ENCODE assay signal across 33 cellular contexts in genomic region chr1:2506901-2507565, GRCh38. TPM values are rescaled to one million over a fixed set of nuclear protein-coding genes. Genes with fewer than 3 reads are reported as not detected.
DNase-seq lines count a peak whose midpoint lies in the region; ATAC-seq, FAIRE-seq and TF ChIP-seq lines count a peak whose summit lies in the region.
"Had no signal": no experiment of that assay in that cellular context is flagged by ENCODE, and none has a peak within 500 bp of the region (broad histone marks: within the 10 kb centered on the region; RNA-seq: fewer than 3 reads in every experiment).

No MANE protein-coding gene starts in this region.

- TF ChIP-seq POLR2A in HepG2 (IDR thresholded peaks at IDR 0.05; ENCODE audit: insufficient read depth in 1 of 2, low read depth in 2 of 2, low read length in 2 of 2): no peak

- BruUV-seq in HepG2 (replicated peaks; lab: Mats Ljungman, UMichigan): no TSS peak

- H3K9ac ChIP-seq in SK-N-SH (no peak overlapping the region), HepG2 (ENCODE audit: insufficient read depth, low read depth, low read length) (no peak overlapping the region)

- H3K27ac Mint-ChIP-seq in stimulated activated effector memory CD8-positive, alpha-beta T cell treated with anti-CD3 and anti-CD28 coated beads, Interleukin-12 subunit alpha, Interleukin-12 subunit beta, amount 100 ng/mL, for 72 hours: peak overlapping the region; percentile 45
- H3K27ac Mint-ChIP-seq: activated CD4-positive, alpha-beta memory T cell treated with anti-CD3 and anti-CD28 coated beads for 36 hours; activated naive CD4-positive, alpha-beta T cell treated with anti-CD3 and anti-CD28 coated beads for 36 hours; activated T-helper 1 cell treated with anti-CD3 and anti-CD28 coated beads, Interleukin-12 subunit alpha, Interleukin-12 subunit beta, Interleukin-2, Interleukin-4 antibody, amounts not matched to agents 30 ng/mL and 10 ng/mL and 1 ng/mL, durations not matched to agents 14 hours and 24 hours and 36 hours; brain; naive B cell had no signal

- H3K9me3 ChIP-seq in SK-N-SH: no peaks in the 10 kb centered on the region
- no peaks in the 10 kb centered on the region for H3K9me3 ChIP-seq in ectodermal cell (ENCODE audit: control insufficient read depth, low read length)
- no peaks in the 10 kb centered on the region for H3K9me3 ChIP-seq in HepG2 (ENCODE audit: low read length)
- H3K9me3 ChIP-seq: SJSA1, suprapubic skin had no signal

- TF ChIP-seq CTCF in SK-N-SH (IDR thresholded peaks at IDR 0.05) (no peak), HepG2 (CRISPR knock-in tag; IDR thresholded peaks at IDR 0.05) (no peak)

- H3K36me3 Mint-ChIP-seq in stimulated activated effector memory CD8-positive, alpha-beta T cell treated with anti-CD3 and anti-CD28 coated beads, Interleukin-12 subunit alpha, Interleukin-12 subunit beta, amount 100 ng/mL, for 72 hours: peaks cover 53% of the 10 kb centered on the region
- H3K36me3 Mint-ChIP-seq: IgD-negative memory B cell, naive B cell had no signal

- ATAC-seq in SK-N-SH treated with all-trans-retinoic acid at 6 μM for 48 hours: peak; percentile 3; the same call in 1 of the 3 replicates
- ATAC-seq in HepG2: peak; percentile 9
- ATAC-seq in stimulated activated effector memory CD8-positive, alpha-beta T cell treated with anti-CD3 and anti-CD28 coated beads, Interleukin-12 subunit alpha, Interleukin-12 subunit beta, amount 100 ng/mL, for 72 hours: no peak
- no peak for ATAC-seq in GM21515 (IDR thresholded peaks at IDR 0.05; ENCODE audit: unreplicated experiment)

- H2AFZ ChIP-seq in SK-N-SH (ENCODE audit: low read depth) (no peak overlapping the region), HepG2 (ENCODE audit: low read length) (no peak overlapping the region)

- no peaks in the 10 kb centered on the region for H3F3A ChIP-seq in SK-N-SH (replicated peaks; ENCODE audit: insufficient read depth)

- no peaks in the 10 kb centered on the region for H3K27me3 ChIP-seq in SK-N-SH (ENCODE audit: insufficient read depth)
- H3K27me3 ChIP-seq in ectodermal cell (ENCODE audit: control insufficient read depth, insufficient read depth, low read length, poor library complexity, severe bottlenecking): no peaks in the 10 kb centered on the region
- H3K27me3 ChIP-seq in HepG2 (ENCODE audit: control insufficient read depth in 1 of 2, insufficient read depth in 2 of 2, low read length in 2 of 2): peaks cover 12 to 32% of the 10 kb centered on the region in 2 experiments
- H3K27me3 ChIP-seq: SJSA1 had no signal

- H3K79me2 ChIP-seq in SK-N-SH (ENCODE audit: insufficient read depth): no peaks in the 10 kb centered on the region
- H3K79me2 ChIP-seq in HepG2 (ENCODE audit: insufficient read depth, low read length): no peaks in the 10 kb centered on the region

- TF ChIP-seq RAD21 in SK-N-SH (IDR thresholded peaks at IDR 0.05; ENCODE audit: low read length) (no peak), HepG2 (CRISPR knock-in tag; IDR thresholded peaks at IDR 0.05) (no peak)

- H3K9me2 ChIP-seq in SK-N-SH: no peaks in the 10 kb centered on the region

- H3K36me3 ChIP-seq in SK-N-SH (replicated peaks in 1 of 2; ENCODE audit: control insufficient read depth in 1 of 2, insufficient read depth in 2 of 2, low read length in 1 of 2) (peaks cover 0 to 39% of the 10 kb centered on the region in 2 experiments), ectodermal cell (ENCODE audit: control insufficient read depth, insufficient read depth, low read length) (peaks cover 25% of the 10 kb centered on the region), HepG2 (replicated peaks in 1 of 2; ENCODE audit: control insufficient read depth in 1 of 2, insufficient read depth in 2 of 2, low read length in 2 of 2) (peaks cover 10 to 27% of the 10 kb centered on the region in 2 experiments)

- POLR2A ChIA-PET in SK-N-SH (lab: Yijun Ruan, JAX) (interaction anchor here (0.6 to 1.3 kb wide), 6 partner anchors 13 to 41 kb away, joined by 3 to 5 read pairs (median 3); no protein-coding TSS in a partner anchor), HepG2 (lab: Yijun Ruan, JAX) (interaction anchor here (1.0 to 1.1 kb wide), 2 partner anchors 18 to 39 kb away, joined by 3 to 4 read pairs; no protein-coding TSS in a partner anchor)

- CTCF ChIA-PET in SK-N-SH (lab: Yijun Ruan, JAX): interaction anchor here (0.5 to 1.9 kb wide), 6 partner anchors 8 to 475 kb away, joined by 3 to 7 read pairs (median 3); no protein-coding TSS in a partner anchor
- CTCF ChIA-PET in HepG2 (lab: Yijun Ruan, JAX; ENCODE audit: low intra/inter-chr PET ratio, low total read pairs): no interaction called here

- no peaks in the 10 kb centered on the region for H3K9me3 Mint-ChIP-seq in stimulated activated effector memory CD8-positive, alpha-beta T cell treated with anti-CD3 and anti-CD28 coated beads, Interleukin-12 subunit alpha, Interleukin-12 subunit beta, amount 100 ng/mL, for 72 hours
- H3K9me3 Mint-ChIP-seq: activated CD4-positive, alpha-beta memory T cell treated with anti-CD3 and anti-CD28 coated beads for 36 hours; activated naive CD4-positive, alpha-beta T cell treated with anti-CD3 and anti-CD28 coated beads for 36 hours; activated T-helper 1 cell treated with anti-CD3 and anti-CD28 coated beads, Interleukin-12 subunit alpha, Interleukin-12 subunit beta, Interleukin-2, Interleukin-4 antibody, amounts not matched to agents 30 ng/mL and 10 ng/mL and 1 ng/mL, durations not matched to agents 14 hours and 24 hours and 36 hours; brain; IgD-negative memory B cell; naive B cell had no signal

- H4K20me1 ChIP-seq in SK-N-SH (ENCODE audit: insufficient read depth) (no peaks in the 10 kb centered on the region), HepG2 (ENCODE audit: insufficient read depth, low read length) (no peaks in the 10 kb centered on the region)

- WGBS in SK-N-SH (ENCODE audit: low lambda C conversion rate): 71% methylated on average over 3 of the region's 15 CpGs
- WGBS in ectodermal cell, 2 experiments: 77% methylated on average over 15 of the region's 15 CpGs
- 71% methylated on average over 13 of the region's 15 CpGs for WGBS in HepG2 (ENCODE audit: low lambda C conversion rate)

- TF ChIP-seq EP300 in SK-N-SH (IDR thresholded peaks at IDR 0.05; ENCODE audit: borderline replicate concordance in 1 of 2, low read depth in 1 of 2, low read length in 1 of 2) (no peak), HepG2 (IDR thresholded peaks at IDR 0.05; ENCODE audit: low read depth in 2 of 2, low read length in 2 of 2) (no peak), HepG2 (CRISPR knock-in tag; IDR thresholded peaks at IDR 0.05; ENCODE audit: borderline replicate concordance) (no peak)

- in situ Hi-C loops in HepG2 (cut with HindIII; ENCODE audit: extremely low pct_ligation_motif_present, low pct_unique_long_range_greater_than_20kb): loop anchor here (25.0 kb wide), 1 partner anchor 320 kb away; the partner anchor contains the start of gene FAAP20

- H3K4me1 ChIP-seq in SK-N-SH (ENCODE audit: control insufficient read depth in 1 of 2, insufficient read depth in 2 of 2, low read depth in 1 of 2, low read length in 1 of 2): no peaks in the 10 kb centered on the region; a peak in 1 of 4 replicates
- peaks cover 12% of the 10 kb centered on the region for H3K4me1 ChIP-seq in ectodermal cell (ENCODE audit: control insufficient read depth, insufficient read depth, low read length)
- peaks cover 1% of the 10 kb centered on the region; the same call in 1 of the 2 replicates for H3K4me1 ChIP-seq in HepG2 (ENCODE audit: insufficient read depth, low read length)
- H3K4me1 ChIP-seq: SJSA1 had no signal

- no peak overlapping the region for H3K4me3 Mint-ChIP-seq in stimulated activated effector memory CD8-positive, alpha-beta T cell treated with anti-CD3 and anti-CD28 coated beads, Interleukin-12 subunit alpha, Interleukin-12 subunit beta, amount 100 ng/mL, for 72 hours
- H3K4me3 Mint-ChIP-seq: activated CD4-positive, alpha-beta memory T cell treated with anti-CD3 and anti-CD28 coated beads for 36 hours; activated naive CD4-positive, alpha-beta T cell treated with anti-CD3 and anti-CD28 coated beads for 36 hours; activated T-helper 1 cell treated with anti-CD3 and anti-CD28 coated beads, Interleukin-12 subunit alpha, Interleukin-12 subunit beta, Interleukin-2, Interleukin-4 antibody, amounts not matched to agents 30 ng/mL and 10 ng/mL and 1 ng/mL, durations not matched to agents 14 hours and 24 hours and 36 hours; brain; IgD-negative memory B cell; naive B cell had no signal

- intact Hi-C loops in HepG2 (cut with micrococcal nuclease; ENCODE audit: unreplicated experiment): no loop called here

- H3K27ac ChIP-seq in SK-N-SH (ENCODE audit: low read depth in 2 of 2, low read length in 1 of 2) (no peak overlapping the region), ectodermal cell (ENCODE audit: insufficient read depth, low read depth, low read length, poor library complexity, severe bottlenecking) (peak overlapping the region; percentile 11), HepG2 (ENCODE audit: extremely low read length, insufficient read depth, low read length) (no peak overlapping the region)
- H3K27ac ChIP-seq: 22Rv1, SJSA1, suprapubic skin had no signal

- H3K4me2 ChIP-seq in SK-N-SH (no peak overlapping the region), HepG2 (ENCODE audit: low read depth, low read length) (no peak overlapping the region)

- H3K4me3 ChIP-seq in SK-N-SH (ENCODE audit: low read depth in 2 of 2, low read length in 1 of 2): no peak overlapping the region
- no peak overlapping the region for H3K4me3 ChIP-seq in ectodermal cell (ENCODE audit: insufficient read depth, low read depth, low read length)
- H3K4me3 ChIP-seq in HepG2 (replicated peaks in 1 of 3; ENCODE audit: insufficient read depth in 1 of 3, low read depth in 2 of 3, low read length in 3 of 3): no peak overlapping the region
- H3K4me3 ChIP-seq: SJSA1, suprapubic skin had no signal

- no peak for FAIRE-seq in HepG2 (lab: Jason Lieb, UNC)
- FAIRE-seq: TTC549 had no signal

- no peak for DNase-seq in SK-N-SH
- DNase-seq in HepG2 (ENCODE audit: low spot score): no peak
- DNase-seq in stimulated activated effector memory CD8-positive, alpha-beta T cell treated with anti-CD3 and anti-CD28 coated beads, Interleukin-12 subunit alpha, Interleukin-12 subunit beta, amount 100 ng/mL, for 72 hours (ENCODE audit: low spot score in 2 of 2): no peak
- no peak for DNase-seq in NCI-H226
- DNase-seq in NCI-H446 (lab: John Stamatoyannopoulos, UW): no peak
- DNase-seq: activated CD4-positive, alpha-beta memory T cell treated with anti-CD3 and anti-CD28 coated beads for 36 hours; activated CD4-positive, CD25-positive, alpha-beta regulatory T cell treated with anti-CD3 and anti-CD28 coated beads, Interleukin-2, amount 50 U/mL, for 72 hours; activated CD8-positive, alpha-beta memory T cell treated with anti-CD3 and anti-CD28 coated beads, Interleukin-2, amount 50 U/mL, for 4 hours; activated naive CD4-positive, alpha-beta T cell treated with anti-CD3 and anti-CD28 coated beads for 36 hours; Calu3; effector CD8-positive, alpha-beta T cell; head of caudate nucleus; naive B cell; NCI-H1092; NCI-H1694 treated with DMSO at 0.1 percent for 48 hours; NCI-H2171 treated with DMSO at 0.1 percent for 48 hours; NCI-H524 treated with DMSO at 0.1 percent for 48 hours; occipital lobe; stimulated activated CD4-positive, alpha-beta T cell treated with anti-CD3 and anti-CD28 coated beads, Interleukin-4, amount 100 ng/mL, for 1 hour had no signal

- no peaks in the 10 kb centered on the region for H3K4me1 Mint-ChIP-seq in stimulated activated effector memory CD8-positive, alpha-beta T cell treated with anti-CD3 and anti-CD28 coated beads, Interleukin-12 subunit alpha, Interleukin-12 subunit beta, amount 100 ng/mL, for 72 hours
- H3K4me1 Mint-ChIP-seq: brain, IgD-negative memory B cell had no signal

RNA-seq across cellular contexts. Expression of gene PANK4, which starts 19.4 kb away (rescaled TPM):
- polyA plus RNA-seq in SK-N-SH (2012; rRNA removed) (15.1 and 16.6 TPM in 2 replicates), HepG2 (2011; rRNA removed) (17.2 and 17.4 TPM in 2 replicates)
- polyA plus RNA-seq in SK-N-SH (2012; cell fraction: cytosol; rRNA removed): 5.9 and 8.7 TPM in 2 replicates
- polyA plus RNA-seq in SK-N-SH (2012; cell fraction: nucleus; rRNA removed): 64.1 and 71.4 TPM in 2 replicates
- 49.5 TPM for polyA plus RNA-seq in ectodermal cell (2013, experiment 1 of 4)
- polyA plus RNA-seq in ectodermal cell (2013, experiment 2 of 4): 37.4 TPM
- polyA plus RNA-seq in ectodermal cell (2013, experiment 3 of 4): 34.6 TPM
- polyA plus RNA-seq in ectodermal cell (2013, experiment 4 of 4): 35.3 TPM
- 9.2 and 19.3 TPM in 2 replicates for total RNA-seq in HepG2 (2016; rRNA removed; fragmentation: Illumina TruSeq; extraction: Trizol)
- 15.2 and 19.7 TPM in 2 replicates for total RNA-seq in HepG2 (2016; cell fraction: cytosol; rRNA removed; fragmentation: Illumina TruSeq; extraction: Trizol; ENCODE audit: low read depth)
- total RNA-seq in HepG2 (2016; cell fraction: insoluble cytoplasmic fraction; rRNA removed; fragmentation: Illumina TruSeq; extraction: Trizol): 9.5 and 17.6 TPM in 2 replicates
- 5.3 and 5.7 TPM in 2 replicates for total RNA-seq in HepG2 (2016; cell fraction: membrane; rRNA removed; fragmentation: Illumina TruSeq; extraction: Trizol)
- 19.2 TPM in 2 replicates for total RNA-seq in HepG2 (2016; cell fraction: nucleus; rRNA removed; fragmentation: Illumina TruSeq; extraction: Trizol)
- 7.9 and 10.5 TPM in 2 replicates for polyA plus RNA-seq in HepG2 (2011; cell fraction: cytosol; rRNA removed)
- polyA plus RNA-seq in HepG2 (2011; cell fraction: nucleus; rRNA removed): 84.3 and 91.7 TPM in 2 replicates
- polyA plus RNA-seq in HepG2 (2012): 11.1 and 12.3 TPM in 2 replicates
- 0.83 and 1.3 TPM in 2 replicates for polyA plus RNA-seq in HepG2 (2016; cell fraction: cytosol; fragmentation: Illumina TruSeq; extraction: Trizol; ENCODE audit: low read depth)
- polyA plus RNA-seq in HepG2 (2016; cell fraction: insoluble cytoplasmic fraction; fragmentation: Illumina TruSeq; extraction: Trizol; ENCODE audit: low read depth): 6.9 and 9.3 TPM in 2 replicates
- 1.5 and 2.2 TPM in 2 replicates for polyA plus RNA-seq in HepG2 (2016; cell fraction: membrane; fragmentation: Illumina TruSeq; extraction: Trizol; ENCODE audit: low read depth)
- 33.9 and 43.9 TPM in 2 replicates for polyA plus RNA-seq in HepG2 (2016; cell fraction: nucleus; fragmentation: Illumina TruSeq; extraction: Trizol; ENCODE audit: insufficient read depth, low read depth)
- 27.8 and 43.6 TPM in 2 replicates for polyA minus RNA-seq in HepG2 (2011; rRNA and poly(A)+ RNA removed; ENCODE audit: low replicate concordance)
- polyA minus RNA-seq in HepG2 (2011; cell fraction: cytosol; rRNA and poly(A)+ RNA removed): 14.8 and 18.2 TPM in 2 replicates
- 56.7 and 65.1 TPM in 2 replicates for polyA minus RNA-seq in HepG2 (2011; cell fraction: nucleus; rRNA and poly(A)+ RNA removed)

RNA-seq across cellular contexts. Expression of gene HES5, which starts 23.0 kb away (rescaled TPM):
- polyA plus RNA-seq in SK-N-SH (2012; rRNA removed) (0.03 and 0.05 TPM in 2 replicates), HepG2 (2011; rRNA removed) (0.05 TPM in 1 of 2 replicates, not detected in the other)
- polyA plus RNA-seq in SK-N-SH (2012; cell fraction: cytosol; rRNA removed): 0.06 TPM in 1 of 2 replicates, not detected in the other
- 0.14 and 0.20 TPM in 2 replicates for polyA plus RNA-seq in SK-N-SH (2012; cell fraction: nucleus; rRNA removed)
- polyA plus RNA-seq in ectodermal cell (2013, experiment 1 of 4): 22.0 TPM
- polyA plus RNA-seq in ectodermal cell (2013, experiment 2 of 4): 34.7 TPM
- 42.2 TPM for polyA plus RNA-seq in ectodermal cell (2013, experiment 3 of 4)
- 53.9 TPM for polyA plus RNA-seq in ectodermal cell (2013, experiment 4 of 4)
- not detected in 2 replicates for total RNA-seq in HepG2 (2016; rRNA removed; fragmentation: Illumina TruSeq; extraction: Trizol)
- not detected in 2 replicates for total RNA-seq in HepG2 (2016; cell fraction: cytosol; rRNA removed; fragmentation: Illumina TruSeq; extraction: Trizol; ENCODE audit: low read depth)
- not detected in 2 replicates for total RNA-seq in HepG2 (2016; cell fraction: insoluble cytoplasmic fraction; rRNA removed; fragmentation: Illumina TruSeq; extraction: Trizol)
- not detected in 2 replicates for total RNA-seq in HepG2 (2016; cell fraction: membrane; rRNA removed; fragmentation: Illumina TruSeq; extraction: Trizol)
- not detected in 2 replicates for total RNA-seq in HepG2 (2016; cell fraction: nucleus; rRNA removed; fragmentation: Illumina TruSeq; extraction: Trizol)
- not detected in 2 replicates for polyA plus RNA-seq in HepG2 (2011; cell fraction: cytosol; rRNA removed)
- not detected in 2 replicates for polyA plus RNA-seq in HepG2 (2011; cell fraction: nucleus; rRNA removed)
- polyA plus RNA-seq in HepG2 (2012): not detected in 2 replicates
- not detected in 2 replicates for polyA plus RNA-seq in HepG2 (2016; cell fraction: cytosol; fragmentation: Illumina TruSeq; extraction: Trizol; ENCODE audit: low read depth)
- not detected in 2 replicates for polyA plus RNA-seq in HepG2 (2016; cell fraction: insoluble cytoplasmic fraction; fragmentation: Illumina TruSeq; extraction: Trizol; ENCODE audit: low read depth)
- polyA plus RNA-seq in HepG2 (2016; cell fraction: membrane; fragmentation: Illumina TruSeq; extraction: Trizol; ENCODE audit: low read depth): not detected in 2 replicates
- polyA plus RNA-seq in HepG2 (2016; cell fraction: nucleus; fragmentation: Illumina TruSeq; extraction: Trizol; ENCODE audit: insufficient read depth, low read depth): not detected in 2 replicates
- polyA minus RNA-seq in HepG2 (2011; rRNA and poly(A)+ RNA removed; ENCODE audit: low replicate concordance): not detected in 2 replicates
- not detected in 2 replicates for polyA minus RNA-seq in HepG2 (2011; cell fraction: cytosol; rRNA and poly(A)+ RNA removed)
- not detected in 2 replicates for polyA minus RNA-seq in HepG2 (2011; cell fraction: nucleus; rRNA and poly(A)+ RNA removed)
- total RNA-seq: activated naive CD4-positive, alpha-beta T cell treated with anti-CD3 and anti-CD28 coated beads for 36 hours; activated T-helper 1 cell treated with anti-CD3 and anti-CD28 coated beads, Interleukin-12 subunit alpha, Interleukin-12 subunit beta, Interleukin-2, Interleukin-4 antibody, amounts not matched to agents 30 ng/mL and 10 ng/mL and 1 ng/mL, durations not matched to agents 14 hours and 24 hours and 36 hours; Calu3; chondrocyte; H4; renal cortical epithelial cell; SJSA1; T-helper 1 cell treated with Interleukin-12 subunit alpha and Interleukin-12 subunit beta and Interleukin-4 antibody, amounts not matched to agents 30 ng/mL and 1 ng/mL, for 36 hours had no signal
- polyA plus RNA-seq: IgD-negative memory B cell had no signal

RNA-seq across cellular contexts. Expression of gene PLCH2, which starts 30.9 kb away (rescaled TPM):
- polyA plus RNA-seq in SK-N-SH (2012; rRNA removed) (0.08 and 0.18 TPM in 2 replicates), HepG2 (2011; rRNA removed) (0.67 and 1.3 TPM in 2 replicates)
- 0.06 and 0.16 TPM in 2 replicates for polyA plus RNA-seq in SK-N-SH (2012; cell fraction: cytosol; rRNA removed)
- polyA plus RNA-seq in SK-N-SH (2012; cell fraction: nucleus; rRNA removed): 0.68 and 0.74 TPM in 2 replicates
- 1.4 TPM for polyA plus RNA-seq in ectodermal cell (2013, experiment 1 of 4)
- 2.7 TPM for polyA plus RNA-seq in ectodermal cell (2013, experiment 2 of 4)
- 1.8 TPM for polyA plus RNA-seq in ectodermal cell (2013, experiment 3 of 4)
- 2.2 TPM for polyA plus RNA-seq in ectodermal cell (2013, experiment 4 of 4)
- total RNA-seq in HepG2 (2016; rRNA removed; fragmentation: Illumina TruSeq; extraction: Trizol): 0.14 and 0.15 TPM in 2 replicates
- total RNA-seq in HepG2 (2016; cell fraction: cytosol; rRNA removed; fragmentation: Illumina TruSeq; extraction: Trizol; ENCODE audit: low read depth): under 0.01 TPM in 1 of 2 replicates, not detected in the other
- total RNA-seq in HepG2 (2016; cell fraction: insoluble cytoplasmic fraction; rRNA removed; fragmentation: Illumina TruSeq; extraction: Trizol): 0.12 and 0.22 TPM in 2 replicates
- 0.06 and 0.10 TPM in 2 replicates for total RNA-seq in HepG2 (2016; cell fraction: membrane; rRNA removed; fragmentation: Illumina TruSeq; extraction: Trizol)
- 0.19 and 0.22 TPM in 2 replicates for total RNA-seq in HepG2 (2016; cell fraction: nucleus; rRNA removed; fragmentation: Illumina TruSeq; extraction: Trizol)
- 0.32 and 0.78 TPM in 2 replicates for polyA plus RNA-seq in HepG2 (2011; cell fraction: cytosol; rRNA removed)
- polyA plus RNA-seq in HepG2 (2011; cell fraction: nucleus; rRNA removed): 6.0 and 6.1 TPM in 2 replicates
- polyA plus RNA-seq in HepG2 (2012): 0.11 and 0.15 TPM in 2 replicates
- polyA plus RNA-seq in HepG2 (2016; cell fraction: cytosol; fragmentation: Illumina TruSeq; extraction: Trizol; ENCODE audit: low read depth): 0.05 TPM in 1 of 2 replicates, not detected in the other
- polyA plus RNA-seq in HepG2 (2016; cell fraction: insoluble cytoplasmic fraction; fragmentation: Illumina TruSeq; extraction: Trizol; ENCODE audit: low read depth): 0.10 and 0.20 TPM in 2 replicates
- polyA plus RNA-seq in HepG2 (2016; cell fraction: membrane; fragmentation: Illumina TruSeq; extraction: Trizol; ENCODE audit: low read depth): 0.07 TPM in 1 of 2 replicates, not detected in the other
- polyA plus RNA-seq in HepG2 (2016; cell fraction: nucleus; fragmentation: Illumina TruSeq; extraction: Trizol; ENCODE audit: insufficient read depth, low read depth): 0.37 and 0.83 TPM in 2 replicates
- 1.2 TPM in 1 of 2 replicates, not detected in the other for polyA minus RNA-seq in HepG2 (2011; rRNA and poly(A)+ RNA removed; ENCODE audit: low replicate concordance)
- polyA minus RNA-seq in HepG2 (2011; cell fraction: cytosol; rRNA and poly(A)+ RNA removed): 0.20 TPM in 1 of 2 replicates, not detected in the other
- polyA minus RNA-seq in HepG2 (2011; cell fraction: nucleus; rRNA and poly(A)+ RNA removed): 0.90 and 1.2 TPM in 2 replicates

RNA-seq across cellular contexts. Expression of gene TNFRSF14, which starts 49.1 kb away (rescaled TPM):
- polyA plus RNA-seq in SK-N-SH (2012; rRNA removed): 0.19 and 0.28 TPM in 2 replicates
- polyA plus RNA-seq in SK-N-SH (2012; cell fraction: cytosol; rRNA removed): 0.03 and 0.08 TPM in 2 replicates
- polyA plus RNA-seq in SK-N-SH (2012; cell fraction: nucleus; rRNA removed): 0.61 and 0.96 TPM in 2 replicates
- polyA plus RNA-seq in ectodermal cell (2013, experiment 1 of 4): 0.85 TPM
- 1.2 TPM for polyA plus RNA-seq in ectodermal cell (2013, experiment 2 of 4)
- polyA plus RNA-seq in ectodermal cell (2013, experiment 3 of 4): 0.69 TPM
- 0.65 TPM for polyA plus RNA-seq in ectodermal cell (2013, experiment 4 of 4)
- 6.2 and 11.9 TPM in 2 replicates for total RNA-seq in HepG2 (2016; rRNA removed; fragmentation: Illumina TruSeq; extraction: Trizol)
- 7.1 and 8.0 TPM in 2 replicates for total RNA-seq in HepG2 (2016; cell fraction: cytosol; rRNA removed; fragmentation: Illumina TruSeq; extraction: Trizol; ENCODE audit: low read depth)
- total RNA-seq in HepG2 (2016; cell fraction: insoluble cytoplasmic fraction; rRNA removed; fragmentation: Illumina TruSeq; extraction: Trizol): 5.5 and 13.2 TPM in 2 replicates
- total RNA-seq in HepG2 (2016; cell fraction: membrane; rRNA removed; fragmentation: Illumina TruSeq; extraction: Trizol): 10.5 and 12.4 TPM in 2 replicates
- total RNA-seq in HepG2 (2016; cell fraction: nucleus; rRNA removed; fragmentation: Illumina TruSeq; extraction: Trizol): 11.2 and 11.3 TPM in 2 replicates
- polyA plus RNA-seq in HepG2 (2011; rRNA removed): 49.9 and 70.7 TPM in 2 replicates
- polyA plus RNA-seq in HepG2 (2011; cell fraction: cytosol; rRNA removed): 24.2 and 35.1 TPM in 2 replicates
- 534 and 601 TPM in 2 replicates for polyA plus RNA-seq in HepG2 (2011; cell fraction: nucleus; rRNA removed)
- 20.3 and 22.1 TPM in 2 replicates for polyA plus RNA-seq in HepG2 (2012)
- 6.2 and 6.4 TPM in 2 replicates for polyA plus RNA-seq in HepG2 (2016; cell fraction: cytosol; fragmentation: Illumina TruSeq; extraction: Trizol; ENCODE audit: low read depth)
- polyA plus RNA-seq in HepG2 (2016; cell fraction: insoluble cytoplasmic fraction; fragmentation: Illumina TruSeq; extraction: Trizol; ENCODE audit: low read depth): 5.6 and 7.2 TPM in 2 replicates
- polyA plus RNA-seq in HepG2 (2016; cell fraction: membrane; fragmentation: Illumina TruSeq; extraction: Trizol; ENCODE audit: low read depth): 9.0 and 10.4 TPM in 2 replicates
- polyA plus RNA-seq in HepG2 (2016; cell fraction: nucleus; fragmentation: Illumina TruSeq; extraction: Trizol; ENCODE audit: insufficient read depth, low read depth): 35.7 and 39.2 TPM in 2 replicates
- 0.61 and 40.6 TPM in 2 replicates for polyA minus RNA-seq in HepG2 (2011; rRNA and poly(A)+ RNA removed; ENCODE audit: low replicate concordance)
- 12.6 and 13.8 TPM in 2 replicates for polyA minus RNA-seq in HepG2 (2011; cell fraction: cytosol; rRNA and poly(A)+ RNA removed)
- polyA minus RNA-seq in HepG2 (2011; cell fraction: nucleus; rRNA and poly(A)+ RNA removed): 32.2 and 34.3 TPM in 2 replicates

Comparison
In these comparisons a context has a peak if more than half of its experiments do, and no peak if none do; other contexts are left out.
1. ATAC-seq: peak in SK-N-SH treated with all-trans-retinoic acid at 6 μM for 48 hours (single experiment) and HepG2 (single experiment); none in stimulated activated effector memory CD8-positive, alpha-beta T cell treated with anti-CD3 and anti-CD28 coated beads, Interleukin-12 subunit alpha, Interleukin-12 subunit beta, amount 100 ng/mL, for 72 hours (single experiment) and GM21515 (single experiment).